Comparison of ENCODE assay signal across 1 cellular context in genomic region chr1:236560213-236560771, GRCh38.
TF ChIP-seq lines count a peak whose summit lies in the region.

No MANE protein-coding gene starts in this region.

TF ChIP-seq in K562, 482 proteins besides CTCF, POLR2A, EP300 and RAD21:
- TF ChIP-seq, protein P1, sequence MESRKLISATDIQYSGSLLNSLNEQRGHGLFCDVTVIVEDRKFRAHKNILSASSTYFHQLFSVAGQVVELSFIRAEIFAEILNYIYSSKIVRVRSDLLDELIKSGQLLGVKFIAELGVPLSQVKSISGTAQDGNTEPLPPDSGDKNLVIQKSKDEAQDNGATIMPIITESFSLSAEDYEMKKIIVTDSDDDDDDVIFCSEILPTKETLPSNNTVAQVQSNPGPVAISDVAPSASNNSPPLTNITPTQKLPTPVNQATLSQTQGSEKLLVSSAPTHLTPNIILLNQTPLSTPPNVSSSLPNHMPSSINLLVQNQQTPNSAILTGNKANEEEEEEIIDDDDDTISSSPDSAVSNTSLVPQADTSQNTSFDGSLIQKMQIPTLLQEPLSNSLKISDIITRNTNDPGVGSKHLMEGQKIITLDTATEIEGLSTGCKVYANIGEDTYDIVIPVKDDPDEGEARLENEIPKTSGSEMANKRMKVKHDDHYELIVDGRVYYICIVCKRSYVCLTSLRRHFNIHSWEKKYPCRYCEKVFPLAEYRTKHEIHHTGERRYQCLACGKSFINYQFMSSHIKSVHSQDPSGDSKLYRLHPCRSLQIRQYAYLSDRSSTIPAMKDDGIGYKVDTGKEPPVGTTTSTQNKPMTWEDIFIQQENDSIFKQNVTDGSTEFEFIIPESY (CRISPR knock-in tag; IDR thresholded peaks at IDR 0.05): peak; percentile 40; the same call in 1 of the 2 replicates
- TF ChIP-seq POLR2B (IDR thresholded peaks at IDR 0.05; ENCODE audit: low read depth, partially characterized antibody): no peak
